Comparison of ENCODE assay signal across 1 cellular context in the genomic region with DNA sequence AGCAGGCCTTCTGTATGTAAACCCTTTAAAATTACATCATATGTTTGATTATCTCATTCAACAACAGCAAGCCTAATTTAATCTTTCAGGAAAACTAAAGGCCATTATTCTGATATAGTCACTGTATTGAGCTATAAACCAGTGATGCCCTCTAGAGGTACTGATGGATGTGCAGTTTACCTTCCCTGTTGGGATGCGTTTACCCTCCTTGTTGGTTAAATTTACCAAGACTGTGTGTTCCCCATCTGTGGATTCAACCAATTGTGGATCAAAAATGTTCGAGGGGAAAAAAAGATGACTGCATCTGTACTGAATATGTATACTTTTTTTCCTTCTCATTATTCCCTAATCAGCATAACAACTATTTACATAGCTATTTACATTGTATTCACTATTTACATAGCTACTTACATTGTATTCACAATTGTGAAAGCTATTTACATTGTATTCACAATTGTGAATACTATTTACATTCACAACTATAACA.
TF ChIP-seq lines count a peak whose summit lies in the region.

No MANE protein-coding gene starts in this region.

TF ChIP-seq in endothelial cell of umbilical vein, 7 proteins besides CTCF, POLR2A, EP300 and RAD21:
- TF ChIP-seq FOS (IDR thresholded peaks at IDR 0.05; ENCODE audit: borderline replicate concordance, insufficient read depth, low read length) (no peak), MYC (IDR thresholded peaks at IDR 0.05; ENCODE audit: low read depth, low read length) (no peak), EZH2 (IDR thresholded peaks at IDR 0.05; ENCODE audit: borderline replicate concordance, low read depth, low read length, severe bottlenecking) (no peak), GATA2 (IDR thresholded peaks at IDR 0.05; ENCODE audit: insufficient read depth, insufficient read length, low read depth, low read length) (no peak), JUN (IDR thresholded peaks at IDR 0.05; ENCODE audit: borderline replicate concordance, insufficient read depth, insufficient read length, low read depth) (no peak), POLR2AphosphoS5 (IDR thresholded peaks at IDR 0.05; ENCODE audit: insufficient read depth, low read depth, low read length) (no peak)
- TF ChIP-seq, protein P1, sequence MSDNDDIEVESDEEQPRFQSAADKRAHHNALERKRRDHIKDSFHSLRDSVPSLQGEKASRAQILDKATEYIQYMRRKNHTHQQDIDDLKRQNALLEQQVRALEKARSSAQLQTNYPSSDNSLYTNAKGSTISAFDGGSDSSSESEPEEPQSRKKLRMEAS (IDR thresholded peaks at IDR 0.05; ENCODE audit: insufficient read depth, insufficient read length): no peak
